In genomic region chr9:90141723-90142122, GRCh38 we compare ENCODE assay signal across 8 cellular contexts.
DNase-seq lines count a peak whose midpoint lies in the region; ATAC-seq and TF ChIP-seq lines count a peak whose summit lies in the region.

No MANE protein-coding gene starts in this region.

- TF ChIP-seq CTCF in SK-N-SH (IDR thresholded peaks at IDR 0.05), result peak; percentile 68
- TF ChIP-seq CTCF in nephron (IDR thresholded peaks at IDR 0.05; ENCODE audit: unreplicated experiment in 3 of 3), result peak; percentile 57 to 62 (median 61)

- H3K4me3 ChIP-seq in SK-N-SH (ENCODE audit: low read depth in 2 of 2, low read length in 1 of 2), result no peak overlapping the region

- peaks cover 8% of the 10 kb centered on the region for H3K9me3 Mint-ChIP-seq in nephron

- no peak overlapping the region for H3K4me3 Mint-ChIP-seq in nephron

- H3K36me3 ChIP-seq in SK-N-SH (replicated peaks in 1 of 2; ENCODE audit: control insufficient read depth in 1 of 2, insufficient read depth in 2 of 2, low read length in 1 of 2), result no peaks in the 10 kb centered on the region

- H3K27ac ChIP-seq in SK-N-SH (ENCODE audit: low read depth in 2 of 2, low read length in 1 of 2), result no peak overlapping the region

- peak; percentile 49 for DNase-seq in SK-N-SH
- DNase-seq in NCI-H345 (lab: John Stamatoyannopoulos, UW), result peak; percentile 57
- DNase-seq in cerebellar cortex (ENCODE audit: low spot score), result peak; percentile 25

- H3K36me3 Mint-ChIP-seq in nephron (ENCODE audit: low read depth), result no peaks in the 10 kb centered on the region

- no peaks in the 10 kb centered on the region for H3K9me2 ChIP-seq in SK-N-SH

- H3K27ac Mint-ChIP-seq in nephron, result peak overlapping the region in 1 of 3 experiments; percentile 7

- H3K4me2 ChIP-seq in SK-N-SH, result no peak overlapping the region

- no peaks in the 10 kb centered on the region for H3K79me2 ChIP-seq in SK-N-SH (ENCODE audit: insufficient read depth)

- 37% methylated on average over 5 of the region's 5 CpGs for WGBS in SK-N-SH (ENCODE audit: low lambda C conversion rate)

- H3K27me3 ChIP-seq in SK-N-SH (ENCODE audit: insufficient read depth), result no peaks in the 10 kb centered on the region

- no peaks in the 10 kb centered on the region for H3K9me3 ChIP-seq in SK-N-SH

- no peaks in the 10 kb centered on the region for H3K4me1 Mint-ChIP-seq in nephron

- H3F3A ChIP-seq in SK-N-SH (replicated peaks; ENCODE audit: insufficient read depth), result no peaks in the 10 kb centered on the region

- no peak overlapping the region for H3K9ac ChIP-seq in SK-N-SH

- TF ChIP-seq RAD21 in SK-N-SH (IDR thresholded peaks at IDR 0.05; ENCODE audit: low read length), result peak; percentile 79

- no peak overlapping the region for H2AFZ ChIP-seq in SK-N-SH (ENCODE audit: low read depth)

- TF ChIP-seq EP300 in SK-N-SH (IDR thresholded peaks at IDR 0.05; ENCODE audit: borderline replicate concordance in 1 of 2, low read depth in 1 of 2, low read length in 1 of 2), result no peak

- POLR2A ChIA-PET in SK-N-SH (lab: Yijun Ruan, JAX), result no interaction called here

- CTCF ChIA-PET in SK-N-SH (lab: Yijun Ruan, JAX), result interaction anchor here (0.7 to 6.1 kb wide), 35 partner anchors 10 to 770 kb away, joined by 3 to 51 read pairs (median 4); partner anchors contain the start of gene DIRAS2

- no peaks in the 10 kb centered on the region for H4K20me1 ChIP-seq in SK-N-SH (ENCODE audit: insufficient read depth)

- peaks cover 9% of the 10 kb centered on the region for H3K27me3 Mint-ChIP-seq in nephron (ENCODE audit: low read depth)

- no peak for ATAC-seq in SK-N-SH treated with all-trans-retinoic acid at 6 μM for 48 hours
- ATAC-seq in HG02938 (IDR thresholded peaks at IDR 0.05; ENCODE audit: unreplicated experiment), result no peak
- ATAC-seq in GM21737 (IDR thresholded peaks at IDR 0.05; ENCODE audit: unreplicated experiment), result no peak
- ATAC-seq in HG03196 (IDR thresholded peaks at IDR 0.05; ENCODE audit: unreplicated experiment), result no peak

- H3K4me1 ChIP-seq in SK-N-SH (ENCODE audit: control insufficient read depth in 1 of 2, insufficient read depth in 2 of 2, low read depth in 1 of 2, low read length in 1 of 2), result no peaks in the 10 kb centered on the region; a peak in 1 of 4 replicates

TF ChIP-seq in SK-N-SH, 30 proteins besides CTCF, POLR2A, EP300 and RAD21:
- TF ChIP-seq RFX5 (IDR thresholded peaks at IDR 0.05; ENCODE audit: low read length), result no peak
- TF ChIP-seq NFIC (IDR thresholded peaks at IDR 0.05; ENCODE audit: borderline replicate concordance), result no peak
- TF ChIP-seq PBX3 (IDR thresholded peaks at IDR 0.05), result no peak
- TF ChIP-seq SMC3 (IDR thresholded peaks at IDR 0.05; ENCODE audit: low read depth, low read length), result peak; percentile 50
- TF ChIP-seq NRF1 (IDR thresholded peaks at IDR 0.05; ENCODE audit: low read depth, low read length), result no peak
- no peak for TF ChIP-seq GABPA (IDR thresholded peaks at IDR 0.05; ENCODE audit: low read depth)
- no peak for TF ChIP-seq FOXM1 (IDR thresholded peaks at IDR 0.05; ENCODE audit: low read depth)

TF ChIP-seq in SK-N-SH treated with all-trans-retinoic acid at 6 μM for 48 hours, 23 proteins besides CTCF, POLR2A, EP300 and RAD21:
- no peak for TF ChIP-seq POU6F1 (CRISPR knock-in tag; IDR thresholded peaks at IDR 0.05; ENCODE audit: borderline replicate concordance, low read depth)
- no peak for TF ChIP-seq PPARA (CRISPR knock-in tag; IDR thresholded peaks at IDR 0.05; ENCODE audit: borderline replicate concordance)
- TF ChIP-seq CSRNP3 (CRISPR knock-in tag; IDR thresholded peaks at IDR 0.05), result no peak
- no peak for TF ChIP-seq RARB (CRISPR knock-in tag; IDR thresholded peaks at IDR 0.05)
- TF ChIP-seq CREB5 (CRISPR knock-in tag; IDR thresholded peaks at IDR 0.05; ENCODE audit: low read depth), result no peak
- no peak for TF ChIP-seq CSDC2 (CRISPR knock-in tag; IDR thresholded peaks at IDR 0.05)
- TF ChIP-seq TCF4 (CRISPR knock-in tag; IDR thresholded peaks at IDR 0.05; ENCODE audit: borderline replicate concordance), result no peak
- no peak for TF ChIP-seq BACH2 (CRISPR knock-in tag; IDR thresholded peaks at IDR 0.05; ENCODE audit: borderline replicate concordance)
